26 cellular contexts compared by ENCODE assay signal in the genomic region with DNA sequence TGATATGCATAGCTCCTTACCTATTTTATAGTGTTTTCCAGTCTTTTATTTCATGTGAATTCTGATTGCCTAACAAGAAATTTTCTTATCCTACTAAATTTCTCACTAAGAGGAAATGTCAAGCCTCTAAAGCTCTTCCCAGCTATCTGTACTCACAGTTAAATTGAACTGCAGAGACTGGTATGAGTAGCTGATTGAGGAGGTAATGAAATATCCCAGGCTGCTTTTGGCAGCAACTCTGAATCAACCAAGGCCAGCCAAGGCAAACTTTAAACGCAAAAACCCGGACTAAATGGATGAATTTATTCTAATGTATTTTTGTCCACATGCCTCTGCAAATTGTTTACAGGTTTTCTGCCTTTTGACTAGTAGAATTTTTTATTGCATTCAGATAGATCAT.
"Had no signal": no experiment of that assay in that cellular context is flagged by ENCODE, and none has a peak within 500 bp of the region (broad histone marks: within the 10 kb centered on the region; RNA-seq: fewer than 3 reads in every experiment).

No MANE protein-coding gene starts in this region.

- H3K27ac ChIP-seq: stomach, suprapubic skin, testis, thoracic aorta, thyroid gland, tibial artery, tibial nerve, transverse colon, upper lobe of left lung, upper lobe of right lung, uterus, vagina had no signal

- FAIRE-seq: urothelium cell line had no signal

- H3K4me3 ChIP-seq: stomach, suprapubic skin, testis, thoracic aorta, thyroid gland, tibial artery, tibial nerve, transverse colon, upper lobe of left lung, upper lobe of right lung, uterus, vagina had no signal

- H3K4me1 ChIP-seq: stomach, suprapubic skin, testis, thyroid gland, tibial artery, tibial nerve, transverse colon, upper lobe of left lung, upper lobe of right lung, uterus, vagina had no signal

- ATAC-seq: stimulated activated memory B cell treated with anti-CD40 and anti-IgM and Interleukin-4, amounts not matched to agents 10 μg/mL and 1 μg/mL and 100 μg/mL, for 72 hours; stimulated activated naive B cell treated with anti-CD40 and anti-IgM and Interleukin-4, amounts not matched to agents 10 μg/mL and 1 μg/mL and 100 μg/mL, for 72 hours; stimulated activated naive CD8-positive, alpha-beta T cell treated with anti-CD3 and anti-CD28 coated beads, Interleukin-15, amount 100 ng/mL, for 72 hours; stimulated activated naive CD8-positive, alpha-beta T cell treated with anti-CD3 and anti-CD28 coated beads, Interleukin-15, Interleukin-2, amounts not matched to agents 100 U/mL and 50 U/mL, for 24 hours; upper lobe of right lung had no signal

- H3K27me3 ChIP-seq: stomach, suprapubic skin, testis, thyroid gland, tibial artery, tibial nerve, transverse colon, upper lobe of left lung, upper lobe of right lung, uterus, vagina had no signal

- H3K36me3 ChIP-seq: stomach, suprapubic skin, thoracic aorta, thyroid gland, tibial artery, tibial nerve, transverse colon, upper lobe of left lung, upper lobe of right lung, uterus, vagina had no signal

- H3K9me3 ChIP-seq: suprapubic skin, testis, thoracic aorta, thyroid gland, tibial artery, transverse colon, upper lobe of left lung, upper lobe of right lung, uterus, vagina had no signal

- DNase-seq: stimulated activated CD4-positive, alpha-beta T cell treated with anti-CD3 and anti-CD28 coated beads, Interleukin-2, amount 100 ng/mL, for 48 hours; stimulated activated CD4-positive, alpha-beta T cell treated with anti-CD3 and anti-CD28 coated beads, Interleukin-4, amount 100 ng/mL, for 1 hour; stimulated activated CD4-positive, alpha-beta T cell treated with anti-CD3 and anti-CD28 coated beads, Interleukin-4, amount 100 ng/mL, for 24 hours; stimulated activated CD4-positive, alpha-beta T cell treated with anti-CD3 and anti-CD28 coated beads, Interleukin-4, amount 100 ng/mL, for 4 hours; stimulated activated CD8-positive, alpha-beta memory T cell treated with anti-CD3 and anti-CD28 coated beads, Interleukin-4, amount 100 ng/mL, for 48 hours; stimulated activated naive B cell treated with anti-CD40 and anti-IgM and Interleukin-4, amounts not matched to agents 10 μg/mL and 1 μg/mL and 100 μg/mL, for 72 hours; stimulated activated naive CD4-positive, alpha-beta T cell; stimulated activated naive CD4-positive, alpha-beta T cell treated with Interleukin-2 at 50 U/mL for 16 hours; stimulated activated naive CD8-positive, alpha-beta T cell treated with anti-CD3 and anti-CD28 coated beads, Interleukin-15, amount 100 ng/mL, for 72 hours; stimulated activated naive CD8-positive, alpha-beta T cell treated with anti-CD3 and anti-CD28 coated beads, Interleukin-15, Interleukin-2, amounts not matched to agents 100 U/mL and 50 U/mL, for 24 hours; stomach; substantia nigra; testis; thyroid gland; tibial artery; transverse colon; trophoblast cell; upper lobe of left lung; upper lobe of right lung; uterus had no signal
